11 cellular contexts compared by ENCODE assay signal in the genomic region with DNA sequence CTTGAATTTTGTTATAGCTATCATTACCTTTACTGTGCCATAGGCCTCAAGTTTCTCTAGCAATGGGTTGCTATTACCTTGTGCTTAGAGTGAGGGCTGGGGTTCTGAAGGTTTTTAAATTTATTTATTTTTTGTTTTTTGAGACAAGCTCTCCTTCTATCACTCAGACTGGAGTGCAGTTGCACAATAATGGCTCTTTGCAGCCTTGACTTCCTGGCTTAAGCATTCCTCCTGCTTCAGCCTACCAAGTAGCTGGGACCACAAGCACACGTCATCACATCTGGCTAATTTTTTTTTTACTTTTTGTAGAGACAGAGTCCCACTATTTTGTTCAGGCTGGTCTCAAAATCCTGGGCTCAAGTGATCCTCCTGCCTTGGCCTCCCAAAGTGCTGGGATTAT. TPM values are rescaled to one million over a fixed set of nuclear protein-coding genes. Genes with fewer than 3 reads are reported as not detected.
DNase-seq lines count a peak whose midpoint lies in the region; ATAC-seq, FAIRE-seq and TF ChIP-seq lines count a peak whose summit lies in the region.
"Had no signal": no experiment of that assay in that cellular context is flagged by ENCODE, and none has a peak within 500 bp of the region (broad histone marks: within the 10 kb centered on the region; RNA-seq: fewer than 3 reads in every experiment).

No MANE protein-coding gene starts in this region.

- no peak overlapping the region for H3K4me3 ChIP-seq in AG09309 (ENCODE audit: control insufficient read depth, low read depth, low read length)
- no peak overlapping the region for H3K4me3 ChIP-seq in gastrocnemius medialis
- H3K4me3 ChIP-seq: coronary artery, uterus had no signal

- no peak for TF ChIP-seq POLR2A in gastrocnemius medialis (IDR thresholded peaks at IDR 0.05)

- ATAC-seq in gastrocnemius medialis (no peak), HG03565 (IDR thresholded peaks at IDR 0.05; ENCODE audit: unreplicated experiment) (no peak)

- TF ChIP-seq CTCF in AG09309 (IDR thresholded peaks at IDR 0.05; ENCODE audit: control insufficient read depth, insufficient read depth, low read depth, low read length, missing control alignments) (no peak), gastrocnemius medialis (IDR thresholded peaks at IDR 0.05 in 4 of 5, conservative IDR thresholded peaks at IDR 0.05 in 1 of 5) (no peak)

- H3K27ac ChIP-seq in gastrocnemius medialis, result peak overlapping the region in 1 of 4 donors; percentile 21
- H3K27ac ChIP-seq: uterus had no signal

- no peak for FAIRE-seq in urothelium cell line (lab: Jason Lieb, UNC)

- no peaks in the 10 kb centered on the region for H3K9me3 ChIP-seq in gastrocnemius medialis
- H3K9me3 ChIP-seq: uterus had no signal

- H3K36me3 ChIP-seq in gastrocnemius medialis, result peaks cover 0 to 6% of the 10 kb centered on the region in 2 donors
- H3K36me3 ChIP-seq: uterus had no signal

- DNase-seq in AG09309 (ENCODE audit: low read depth) (peak; percentile 63), GM03348 (ENCODE audit: low spot score) (peak; percentile 12), SIG-M5 (lab: John Stamatoyannopoulos, UW) (peak; percentile 25), fibroblast of the conjunctiva (ENCODE audit: low read depth) (peak; percentile 5), gastrocnemius medialis (no peak), urothelium cell line (ENCODE audit: low spot score) (no peak)
- DNase-seq in activated naive CD4-positive, alpha-beta T cell treated with anti-CD3 and anti-CD28 coated beads, Interleukin-2, amount 50 U/mL, for 16 hours, result no peak
- DNase-seq: T1000, uterus had no signal

- H3K4me1 ChIP-seq in gastrocnemius medialis, result peaks cover 0 to 13% of the 10 kb centered on the region in 2 donors
- H3K4me1 ChIP-seq: uterus had no signal

- in situ Hi-C loops in gastrocnemius medialis (cut with MboI; ENCODE audit: low sequenced_read_pairs in 4 of 4), result no loop called here

- intact Hi-C loops in gastrocnemius medialis (cut with DNase I; ENCODE audit: low total_unique reads), result no loop called here

- no peaks in the 10 kb centered on the region for H3K27me3 ChIP-seq in gastrocnemius medialis
- H3K27me3 ChIP-seq: uterus had no signal

RNA-seq across cellular contexts. Expression of a gene that starts 41.5 kb away (rescaled TPM):
- total RNA-seq in gastrocnemius medialis, result 10 to 100 TPM; 37.0 to 43.7 (median 40.9) TPM

Comparison
In these comparisons a context has a peak if more than half of its experiments do, and no peak if none do; other contexts are left out.
1. DNase-seq: peak in AG09309 (single experiment), GM03348 (single experiment), SIG-M5 (single experiment) and fibroblast of the conjunctiva (single experiment); none in gastrocnemius medialis (0 of 2), urothelium cell line (single experiment) and activated naive CD4-positive, alpha-beta T cell treated with anti-CD3 and anti-CD28 coated beads, Interleukin-2, amount 50 U/mL, for 16 hours (single experiment).